ENCODE assay signal across 9 cellular contexts in genomic region chr19:483332-484072, GRCh38. TPM values are rescaled to one million over a fixed set of nuclear protein-coding genes. Genes with fewer than 3 reads are reported as not detected.
"Had no signal": no experiment of that assay in that cellular context is flagged by ENCODE, and none has a peak within 500 bp of the region (broad histone marks: within the 10 kb centered on the region; RNA-seq: fewer than 3 reads in every experiment).

No MANE protein-coding gene starts in this region.

- H3K27ac ChIP-seq: ascending aorta, esophagus squamous epithelium, tibial nerve had no signal

- H3K4me3 Mint-ChIP-seq: natural killer cell; T-helper 2 cell treated with Interferon-gamma antibody and Interleukin-4, amounts not matched to agents 5 μg/mL and 100 μg/mL, for 36 hours had no signal

- H3K27me3 ChIP-seq: ascending aorta had no signal

- DNase-seq: activated T-cell treated with anti-CD3 and anti-CD28 coated beads, Interleukin-2, amount 50 U/mL, for 1 hour; esophagus squamous epithelium; foreskin fibroblast; natural killer cell had no signal

- H3K9me3 ChIP-seq: ascending aorta, esophagus squamous epithelium had no signal

- H3K4me1 ChIP-seq: ascending aorta had no signal

- H3K27ac Mint-ChIP-seq: activated naive CD4-positive, alpha-beta T cell treated with anti-CD3 and anti-CD28 coated beads, Interleukin-2, amount 50 U/mL, for 72 hours; natural killer cell; T-helper 2 cell treated with Interferon-gamma antibody and Interleukin-4, amounts not matched to agents 5 μg/mL and 100 μg/mL, for 36 hours had no signal

- H3K36me3 Mint-ChIP-seq: natural killer cell had no signal

- H3K4me3 ChIP-seq: ascending aorta, esophagus squamous epithelium, tibial nerve had no signal

- ATAC-seq: activated CD4-positive, CD25-positive, alpha-beta regulatory T cell treated with anti-CD3 and anti-CD28 coated beads, Interleukin-2, amount 50 U/mL, for 24 hours; activated naive CD4-positive, alpha-beta T cell treated with anti-CD3 and anti-CD28 coated beads, Interleukin-2, amount 50 U/mL, for 72 hours; natural killer cell had no signal

- H3K36me3 ChIP-seq: ascending aorta, esophagus squamous epithelium, tibial nerve had no signal

RNA-seq across cellular contexts. Expression of gene MADCAM1, which starts 12.8 kb away (rescaled TPM):
- total RNA-seq: ascending aorta had no signal

RNA-seq across cellular contexts. Expression of gene SHC2, which starts 22.7 kb away (rescaled TPM):
- total RNA-seq: activated naive CD4-positive, alpha-beta T cell treated with anti-CD3 and anti-CD28 coated beads, Interleukin-2, amount 50 U/mL, for 72 hours had no signal
